Comparison of ENCODE assay signal across 8 cellular contexts in genomic region chr10:80407836-80408197, GRCh38. TPM values are rescaled to one million over a fixed set of nuclear protein-coding genes. Genes with fewer than 3 reads are reported as not detected.
DNase-seq lines count a peak whose midpoint lies in the region; ATAC-seq and TF ChIP-seq lines count a peak whose summit lies in the region.

No MANE protein-coding gene starts in this region.

- H3K9me3 ChIP-seq in SK-N-MC (ENCODE audit: low read depth, low read length), result no peaks in the 10 kb centered on the region

- 27 to 30% methylated on average over 16 of the region's 16 CpGs for WGBS in lower leg skin, 2 donors

- TF ChIP-seq CTCF in lower leg skin (IDR thresholded peaks at IDR 0.05), result no peak

- ATAC-seq in HG03039 (IDR thresholded peaks at IDR 0.05; ENCODE audit: unreplicated experiment), result peak; percentile 20

- DNase-seq in DMS153 treated with DMSO at 0.1 percent for 48 hours (lab: John Stamatoyannopoulos, UW; ENCODE audit: unreplicated experiment), result peak; percentile 28
- DNase-seq in DMS153 (lab: John Stamatoyannopoulos, UW), result no peak
- DNase-seq in SK-N-MC (ENCODE audit: low read depth, low spot score), result no peak
- DNase-seq in T47D (ENCODE audit: low read depth in 1 of 2, low spot score in 1 of 2), result peak; percentile 72 to 75
- peak in 1 of 2 donors; percentile 86 for DNase-seq in lower leg skin (ENCODE audit: low spot score in 2 of 2)
- peak; percentile 36 to 66 (median 51) for DNase-seq in stimulated activated CD4-positive, alpha-beta T cell treated with anti-CD3 and anti-CD28 coated beads, TNF-alpha, amount 100 ng/mL, for 24 hours (ENCODE audit: low read depth in 3 of 3)
- no peak for DNase-seq in NCI-H446 treated with DMSO at 0.1 percent for 48 hours (lab: John Stamatoyannopoulos, UW)

- H3K36me3 ChIP-seq in SK-N-MC (ENCODE audit: insufficient read depth, low read length), result no peaks in the 10 kb centered on the region

- TF ChIP-seq POLR2A in lower leg skin (IDR thresholded peaks at IDR 0.05), result no peak

- intact Hi-C loops in lower leg skin (cut with DNase I; ENCODE audit: low total_unique reads), result no loop called here

- H3K9ac ChIP-seq in SK-N-MC (ENCODE audit: insufficient read length), result peak overlapping the region; percentile 77

- no peak overlapping the region for H3K27ac ChIP-seq in SK-N-MC

- H3K4me3 ChIP-seq in SK-N-MC (peak overlapping the region; percentile 81), lower leg skin (ENCODE audit: low read depth, poor library complexity, severe bottlenecking) (peak overlapping the region; percentile 52)

- in situ Hi-C loops in T47D (cut with HindIII; ENCODE audit: low pct_unique_long_range_greater_than_20kb, low sequenced_read_pairs), result no loop called here

RNA-seq across cellular contexts. Expression of gene PRXL2A, which starts 0.5 kb away (rescaled TPM):
- 100 to 1,000 TPM in 1 of 4 donors, 10 to 100 TPM in 3; 65.1 to 106 (median 89.0) TPM for total RNA-seq in lower leg skin

RNA-seq across cellular contexts. Expression of gene TSPAN14, which starts 46.3 kb away (rescaled TPM):
- total RNA-seq in lower leg skin, result 100 to 1,000 TPM; 103 to 168 (median 131) TPM

RNA-seq across cellular contexts. Expression of gene DYDC2, which starts 51.2 kb away (rescaled TPM):
- total RNA-seq in lower leg skin, result under 1 TPM in 1 of 4 donors, not detected in 3; 0.42 TPM

RNA-seq across cellular contexts. Expression of gene DYDC1, which starts 51.3 kb away (rescaled TPM):
- not detected for total RNA-seq in lower leg skin

Comparison
In these comparisons a context has a peak if more than half of its experiments do, and no peak if none do; other contexts are left out.
1. DNase-seq: peak in DMS153 treated with DMSO at 0.1 percent for 48 hours (single experiment), T47D (2 of 2) and stimulated activated CD4-positive, alpha-beta T cell treated with anti-CD3 and anti-CD28 coated beads, TNF-alpha, amount 100 ng/mL, for 24 hours (3 of 3); none in DMS153 (single experiment), SK-N-MC (single experiment) and NCI-H446 treated with DMSO at 0.1 percent for 48 hours (single experiment).